27 cellular contexts compared by ENCODE assay signal in genomic region chr3:80187981-80188380, GRCh38.
"Had no signal": no experiment of that assay in that cellular context is flagged by ENCODE, and none has a peak within 500 bp of the region (broad histone marks: within the 10 kb centered on the region; RNA-seq: fewer than 3 reads in every experiment).

No MANE protein-coding gene starts in this region.

- H3K4me1 Mint-ChIP-seq: naive B cell had no signal

- ATAC-seq: effector memory CD8-positive, alpha-beta T cell; esophagus mucosa; gastrocnemius medialis; heart right ventricle; left cardiac atrium; left lung; left ventricle myocardium superior; lower lobe of right lung; mucosa of descending colon had no signal

- H3K4me3 Mint-ChIP-seq: dendritic cell treated with granulocyte-macrophage colony-stimulating factor and Interleukin-4, amounts not matched to agents 40 ng/mL and 50 ng/mL, for 4 days; effector memory CD8-positive, alpha-beta T cell; endodermal cell; mesothelial cell of epicardium; naive B cell had no signal

- H3K36me3 ChIP-seq: esophagus squamous epithelium, gastrocnemius medialis, heart right ventricle, left lung, lower lobe of right lung had no signal

- H3K27me3 Mint-ChIP-seq: dendritic cell treated with granulocyte-macrophage colony-stimulating factor and Interleukin-4, amounts not matched to agents 40 ng/mL and 50 ng/mL, for 4 days; effector memory CD8-positive, alpha-beta T cell; naive B cell had no signal

- H3K27me3 ChIP-seq: esophagus squamous epithelium, gastrocnemius medialis, heart right ventricle, left lung had no signal

- H3K4me1 ChIP-seq: esophagus squamous epithelium, gastrocnemius medialis, heart right ventricle, left lung, lower lobe of right lung had no signal

- H3K36me3 Mint-ChIP-seq: mesothelial cell of epicardium, naive B cell had no signal

- H3K9me3 Mint-ChIP-seq: endodermal cell, mesothelial cell of epicardium had no signal

- H3K27ac Mint-ChIP-seq: dendritic cell treated with granulocyte-macrophage colony-stimulating factor and Interleukin-4, amounts not matched to agents 40 ng/mL and 50 ng/mL, for 4 days; effector memory CD8-positive, alpha-beta T cell; endodermal cell; mesothelial cell of epicardium; naive B cell had no signal

- H3K9me3 ChIP-seq: esophagus squamous epithelium, gastrocnemius medialis, heart right ventricle, lower lobe of right lung, mucosa of descending colon had no signal

- FAIRE-seq: endometrium, islet of Langerhans, keratinocyte had no signal

- H3K4me3 ChIP-seq: esophagus squamous epithelium, gastrocnemius medialis, heart right ventricle, left lung, lower lobe of right lung, mucosa of descending colon had no signal

- DNase-seq: cortex of kidney; effector CD8-positive, alpha-beta T cell; effector memory CD8-positive, alpha-beta T cell; endodermal cell; erythroblast; esophagus squamous epithelium; foreskin fibroblast; foreskin melanocyte; gastrocnemius medialis; glutamatergic neuron; head of caudate nucleus; heart right ventricle; hippocampal formation; left cardiac atrium; left lung; left ventricle myocardium superior; lower lobe of right lung; mesenchymal stem cell; mucosa of descending colon; naive B cell had no signal

- H3K27ac ChIP-seq: epithelial cell of prostate, esophagus squamous epithelium, gastrocnemius medialis, heart right ventricle, left lung, lower lobe of right lung had no signal
